Comparison of ENCODE assay signal across 10 cellular contexts in the genomic region with DNA sequence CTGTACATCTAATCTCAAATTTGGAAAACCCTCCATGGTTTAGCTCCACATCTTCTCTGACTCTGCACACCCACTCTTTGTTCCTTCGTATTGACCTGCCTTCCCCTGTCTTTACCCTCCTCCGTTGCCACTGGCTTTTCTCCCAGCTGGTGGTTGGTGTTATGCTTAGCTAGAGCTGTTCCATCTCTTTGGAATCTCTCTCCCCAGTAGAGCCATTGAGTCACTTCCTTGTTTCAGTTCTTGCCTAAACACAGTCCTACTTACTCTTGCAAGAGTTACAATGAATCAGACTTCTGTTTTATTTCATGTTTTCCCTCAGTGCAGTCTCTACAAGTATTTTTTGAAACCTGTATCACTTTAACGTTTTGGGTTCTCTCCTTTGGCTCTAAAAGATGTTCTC.
DNase-seq lines count a peak whose midpoint lies in the region; ATAC-seq, FAIRE-seq and TF ChIP-seq lines count a peak whose summit lies in the region.
"Had no signal": no experiment of that assay in that cellular context is flagged by ENCODE, and none has a peak within 500 bp of the region (broad histone marks: within the 10 kb centered on the region; RNA-seq: fewer than 3 reads in every experiment).

No MANE protein-coding gene starts in this region.

- no peaks in the 10 kb centered on the region for H3K27me3 ChIP-seq in bronchial epithelial cell (ENCODE audit: control insufficient read depth, insufficient read depth, low read length)
- H3K27me3 ChIP-seq in kidney epithelial cell (ENCODE audit: control insufficient read depth, insufficient read depth, low read length): no peaks in the 10 kb centered on the region
- no peaks in the 10 kb centered on the region for H3K27me3 ChIP-seq in uterus

- H3K9me3 ChIP-seq in uterus: no peaks in the 10 kb centered on the region

- H3K36me3 ChIP-seq in bronchial epithelial cell (ENCODE audit: control insufficient read depth, insufficient read depth, low read length): no peaks in the 10 kb centered on the region
- no peaks in the 10 kb centered on the region for H3K36me3 ChIP-seq in kidney epithelial cell (ENCODE audit: control insufficient read depth, insufficient read depth, low read length)
- no peaks in the 10 kb centered on the region for H3K36me3 ChIP-seq in uterus

- intact Hi-C loops in uterus (cut with DNase I; ENCODE audit: low total_unique reads): no loop called here

- H3K4me1 ChIP-seq in uterus: peaks cover 0 to 5% of the 10 kb centered on the region in 2 donors

- peak; percentile 81 for DNase-seq in SIG-M5 treated with dmso at 0.1 percent for 504 hours (lab: John Stamatoyannopoulos, UW; ENCODE audit: unreplicated experiment)
- no peak for DNase-seq in SIG-M5 (lab: John Stamatoyannopoulos, UW)
- DNase-seq in bronchial epithelial cell (ENCODE audit: low read depth): peak; percentile 98
- DNase-seq in kidney epithelial cell (ENCODE audit: low read depth): peak; percentile 93
- peak; percentile 35 to 54 for DNase-seq in uterus

- H3K4me3 ChIP-seq in bronchial epithelial cell (ENCODE audit: low read depth, low read length) (no peak overlapping the region), kidney epithelial cell (ENCODE audit: low read depth, low read length) (no peak overlapping the region), uterus (no peak overlapping the region)

- ATAC-seq in HG03439 (IDR thresholded peaks at IDR 0.05; ENCODE audit: unreplicated experiment) (no peak), HG03108 (IDR thresholded peaks at IDR 0.05; ENCODE audit: unreplicated experiment) (no peak)
- no peak for ATAC-seq in activated CD4-positive, CD25-positive, alpha-beta regulatory T cell treated with anti-CD3 and anti-CD28 coated beads, Interleukin-2, amount 50 U/mL, for 24 hours

- H3K27ac ChIP-seq in uterus: peak overlapping the region; percentile 42 to 61

- TF ChIP-seq CTCF in bronchial epithelial cell (IDR thresholded peaks at IDR 0.05; ENCODE audit: insufficient read depth, low read length, severe bottlenecking) (no peak), kidney epithelial cell (IDR thresholded peaks at IDR 0.05; ENCODE audit: insufficient read depth, low read length, poor library complexity, severe bottlenecking) (no peak), uterus (IDR thresholded peaks at IDR 0.05) (no peak)

- TF ChIP-seq POLR2A in uterus (IDR thresholded peaks at IDR 0.05): no peak

- FAIRE-seq in bronchial epithelial cell (lab: Jason Lieb, UNC): no peak
- FAIRE-seq: A204.1, colon had no signal
